Comparison of ENCODE assay signal across 1 cellular context in the genomic region with DNA sequence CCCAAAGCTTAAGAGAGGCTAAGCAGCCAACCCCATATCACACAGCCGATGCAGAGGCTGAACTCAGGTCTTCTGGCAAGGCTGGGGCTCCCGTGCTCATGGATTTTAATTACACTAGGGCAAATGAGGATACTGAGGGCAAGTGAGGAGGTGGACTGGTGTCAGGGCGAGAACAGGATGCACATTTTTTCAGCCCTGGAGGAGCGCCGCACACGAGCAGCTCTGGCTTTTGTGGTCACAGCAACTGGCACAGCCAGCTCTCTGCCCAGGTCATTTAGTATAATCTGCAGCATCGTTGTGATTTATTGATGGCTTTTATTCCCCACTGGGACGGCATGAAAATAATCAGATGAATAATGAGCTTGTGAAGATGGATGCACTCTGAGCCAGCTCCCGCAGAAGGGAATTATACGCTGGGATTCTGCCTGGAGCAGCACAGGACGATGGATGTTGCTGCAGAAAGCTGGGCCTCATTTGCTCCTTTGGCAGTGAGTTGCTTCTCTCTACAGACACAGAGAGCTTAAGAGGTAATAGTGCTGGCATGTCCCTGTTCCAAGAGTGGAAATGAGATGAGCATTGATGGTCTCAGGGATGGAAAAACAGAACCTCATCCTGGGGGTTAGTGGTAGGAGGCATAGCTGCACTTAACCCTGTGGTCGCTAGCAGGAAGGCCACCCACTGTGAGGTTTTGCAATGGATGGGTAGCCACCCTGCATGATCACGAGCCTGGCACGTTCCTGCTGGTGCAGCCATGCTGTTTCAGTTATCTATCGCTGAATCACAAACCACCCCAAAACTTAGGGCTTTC.
TF ChIP-seq lines count a peak whose summit lies in the region.

No MANE protein-coding gene starts in this region.

TF ChIP-seq in HEK293, 187 proteins besides CTCF, POLR2A, EP300 and RAD21 (continued from another document):
- TF ChIP-seq, protein P1, sequence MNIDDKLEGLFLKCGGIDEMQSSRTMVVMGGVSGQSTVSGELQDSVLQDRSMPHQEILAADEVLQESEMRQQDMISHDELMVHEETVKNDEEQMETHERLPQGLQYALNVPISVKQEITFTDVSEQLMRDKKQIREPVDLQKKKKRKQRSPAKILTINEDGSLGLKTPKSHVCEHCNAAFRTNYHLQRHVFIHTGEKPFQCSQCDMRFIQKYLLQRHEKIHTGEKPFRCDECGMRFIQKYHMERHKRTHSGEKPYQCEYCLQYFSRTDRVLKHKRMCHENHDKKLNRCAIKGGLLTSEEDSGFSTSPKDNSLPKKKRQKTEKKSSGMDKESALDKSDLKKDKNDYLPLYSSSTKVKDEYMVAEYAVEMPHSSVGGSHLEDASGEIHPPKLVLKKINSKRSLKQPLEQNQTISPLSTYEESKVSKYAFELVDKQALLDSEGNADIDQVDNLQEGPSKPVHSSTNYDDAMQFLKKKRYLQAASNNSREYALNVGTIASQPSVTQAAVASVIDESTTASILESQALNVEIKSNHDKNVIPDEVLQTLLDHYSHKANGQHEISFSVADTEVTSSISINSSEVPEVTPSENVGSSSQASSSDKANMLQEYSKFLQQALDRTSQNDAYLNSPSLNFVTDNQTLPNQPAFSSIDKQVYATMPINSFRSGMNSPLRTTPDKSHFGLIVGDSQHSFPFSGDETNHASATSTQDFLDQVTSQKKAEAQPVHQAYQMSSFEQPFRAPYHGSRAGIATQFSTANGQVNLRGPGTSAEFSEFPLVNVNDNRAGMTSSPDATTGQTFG (tag by site-specific recombination; IDR thresholded peaks at IDR 0.05; ENCODE audit: borderline replicate concordance), result no peak
- TF ChIP-seq EGR2 (tag by site-specific recombination; IDR thresholded peaks at IDR 0.05; ENCODE audit: low read depth) (no peak), ZNF366 (tag by site-specific recombination; conservative IDR thresholded peaks at IDR 0.05) (no peak), ZEB2 (tag by site-specific recombination; IDR thresholded peaks at IDR 0.05) (no peak)
TF ChIP-seq in HEK293: peak in this region for 5.
